ENCODE assay signal across 8 cellular contexts in genomic region chr15:84653910-84654688, GRCh38. TPM values are rescaled to one million over a fixed set of nuclear protein-coding genes. Genes with fewer than 3 reads are reported as not detected.
DNase-seq lines count a peak whose midpoint lies in the region; TF ChIP-seq lines count a peak whose summit lies in the region.

TSS of gene WDR73 (minus strand) at chr15:84654283. CDS start at chr15:84654274, 9 bp downstream.

- H3K4me3 ChIP-seq in H7 (ENCODE audit: insufficient read depth, low read depth, low read length) (peak within 1 kb of the TSS; percentile 96), MG63 (peak within 1 kb of the TSS; percentile 85), foreskin fibroblast (ENCODE audit: low read depth in 1 of 2, low read length in 2 of 2) (peak within 1 kb of the TSS; percentile 68 to 99), stomach smooth muscle (ENCODE audit: low read length in 2 of 2) (peak within 1 kb of the TSS; percentile 98 to 99)

- TF ChIP-seq CTCF in foreskin fibroblast (IDR thresholded peaks at IDR 0.05; ENCODE audit: low read depth, low read length) (no peak), neural crest cell (conservative IDR thresholded peaks at IDR 0.05) (no peak)

- H3K36me3 Mint-ChIP-seq in neural crest cell (ENCODE audit: low read depth) = peaks cover 7% of the 10 kb centered on the region

- peak within 1 kb of the TSS; percentile 99 for H3K27ac Mint-ChIP-seq in neural crest cell (ENCODE audit: unreplicated experiment)

- peak within 1 kb of the TSS; percentile 100 for H3K4me3 Mint-ChIP-seq in neural crest cell

- peak within 1 kb of the TSS; percentile 96 to 99 for H3K9ac ChIP-seq in stomach smooth muscle (ENCODE audit: low read length in 2 of 2)

- H3K9me3 Mint-ChIP-seq in neural crest cell = no peaks in the 10 kb centered on the region

- H3K27me3 Mint-ChIP-seq in neural crest cell (ENCODE audit: low read depth) = peaks cover 3% of the 10 kb centered on the region

- H3K27ac ChIP-seq in stomach smooth muscle (ENCODE audit: low read length) = peak within 1 kb of the TSS; percentile 84

- peaks cover 38% of the 10 kb centered on the region for H3K4me1 ChIP-seq in stomach smooth muscle (ENCODE audit: control insufficient read depth, insufficient read depth, low read length)

- H3K27me3 ChIP-seq in H7 (ENCODE audit: control insufficient read depth, insufficient read depth, low read length) (peaks cover 10% of the 10 kb centered on the region), MG63 (no peaks in the 10 kb centered on the region), stomach smooth muscle (ENCODE audit: control insufficient read depth in 1 of 2, insufficient read depth in 2 of 2, low read length in 2 of 2) (no peaks in the 10 kb centered on the region)

- no peaks in the 10 kb centered on the region for H3K9me3 ChIP-seq in MG63
- H3K9me3 ChIP-seq in stomach smooth muscle (ENCODE audit: control insufficient read depth in 2 of 2, low read length in 2 of 2) = no peaks in the 10 kb centered on the region

- H3K36me3 ChIP-seq in H7 (replicated peaks; ENCODE audit: control insufficient read depth, insufficient read depth, low read length) = peaks cover 13% of the 10 kb centered on the region
- H3K36me3 ChIP-seq in MG63 = peaks cover 57% of the 10 kb centered on the region
- H3K36me3 ChIP-seq in stomach smooth muscle (ENCODE audit: control insufficient read depth in 2 of 2, insufficient read depth in 2 of 2, low read length in 2 of 2) = peaks cover 10 to 13% of the 10 kb centered on the region in 2 donors

- H3K4me1 Mint-ChIP-seq in neural crest cell = peaks cover 40% of the 10 kb centered on the region

- DNase-seq in ELF-1 (ENCODE audit: low read depth, low spot score) (peak; percentile 95), H7 (peak; percentile 96), MG63 (peak; percentile 95), SIG-M5 treated with dmso at 0.1 percent for 504 hours (lab: John Stamatoyannopoulos, UW; ENCODE audit: unreplicated experiment) (peak; percentile 90), foreskin fibroblast (peak; percentile 92 to 98), neural crest cell (ENCODE audit: low read depth, low spot score) (peak; percentile 97)
- peak; percentile 98 for DNase-seq in activated gamma-delta T cell treated with anti-CD3 and anti-CD28 coated beads, Interleukin-2, amount 50 U/mL, for 16 hours (ENCODE audit: low read depth)

RNA-seq across cellular contexts. Expression of gene WDR73, which starts in this region (rescaled TPM):
- 13.6 and 17.7 TPM in 2 replicates for total RNA-seq in H7 (2014; rRNA removed; shearing (Covaris generic))
- total RNA-seq in MG63 (2014; rRNA removed; shearing (Covaris generic); ENCODE audit: low replicate concordance) = 34.2 and 34.3 TPM in 2 replicates
- 47.1 and 53.2 TPM in 2 replicates for total RNA-seq in neural crest cell

Comparison
In these comparisons a context has a peak if more than half of its experiments do, and no peak if none do; other contexts are left out.
1. Peak in every context shown above with its lines: DNase-seq, H3K4me3 ChIP-seq and H3K27ac ChIP-seq.